Comparison of ENCODE assay signal across 11 cellular contexts in the genomic region with DNA sequence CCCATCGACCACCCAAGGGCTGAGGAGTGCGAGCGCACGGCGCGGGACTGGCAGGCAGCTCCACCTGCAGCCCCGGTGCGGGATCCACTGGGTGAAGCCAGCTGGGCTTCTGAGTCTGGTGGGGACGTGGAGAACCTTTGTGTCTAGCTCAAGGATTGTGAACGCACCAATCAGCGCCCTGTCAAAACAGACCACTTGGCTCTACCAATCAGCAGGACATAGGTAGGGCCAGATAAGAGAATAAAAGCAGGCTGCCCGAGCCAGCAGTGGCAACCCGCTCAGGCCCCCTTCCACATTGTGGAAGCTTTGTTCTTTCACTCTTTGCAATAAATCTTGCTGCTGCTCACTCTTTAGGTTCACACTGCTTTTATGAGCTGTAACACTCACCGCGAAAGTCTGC. TPM values are rescaled to one million over a fixed set of nuclear protein-coding genes. Genes with fewer than 3 reads are reported as not detected.
A peak's percentile ranks its signal among the peaks of the same experiment; 100 is the strongest.
DNase-seq lines count a peak whose midpoint lies in the region; ATAC-seq and TF ChIP-seq lines count a peak whose summit lies in the region.
"Not testable (repeated sequence)": the region's sequence is repeated elsewhere in the genome, so short reads cannot be mapped to it uniquely, and the experiment has no call there.
"Had no signal": no experiment of that assay in that cellular context is flagged by ENCODE, and none has a peak within 500 bp of the region (broad histone marks: within the 10 kb centered on the region; RNA-seq: fewer than 3 reads in every experiment).

No MANE protein-coding gene starts in this region.

- not testable (repeated sequence) for H3F3A ChIP-seq in Loucy (ENCODE audit: low read depth)

- H3K9me2 ChIP-seq in Loucy (replicated peaks; ENCODE audit: low read depth, low read length) = not testable (repeated sequence)

- POLR2A ChIA-PET in CD4-positive, alpha-beta memory T cell (lab: Charles Lee; ENCODE audit: partially characterized antibody); activated naive CD8-positive, alpha-beta T cell treated with anti-CD3 and anti-CD28 coated beads, Interleukin-2, amount 10 ng/mL, durations not matched to agents 7 days and 5 days (lab: Charles Lee): not testable (repeated sequence)
- POLR2A ChIA-PET in activated CD4-positive, alpha-beta T cell treated with anti-CD3 and anti-CD28 coated beads for 36 hours (lab: Charles Lee) = interaction anchor here (0.5 to 0.7 kb wide), 2 partner anchors 806 to 1150 kb away, joined by 3 read pairs; no protein-coding TSS in a partner anchor

- not testable (repeated sequence) for H3K4me1 ChIP-seq in CD4-positive, alpha-beta memory T cell (ENCODE audit: insufficient read depth, low read length)
- H3K4me1 ChIP-seq in Loucy (ENCODE audit: insufficient read depth, low read length, poor library complexity, severe bottlenecking) = peaks cover 27% of the 10 kb centered on the region

- not testable (repeated sequence) for H3K36me3 Mint-ChIP-seq in CD4-positive, alpha-beta memory T cell; activated CD4-positive, alpha-beta T cell treated with anti-CD3 and anti-CD28 coated beads for 36 hours (ENCODE audit: low read depth); activated T-cell treated with anti-CD3 and anti-CD28 coated beads, Interleukin-2, amount 50 U/mL, for 4 hours (ENCODE audit: insufficient read depth); activated naive CD8-positive, alpha-beta T cell treated with anti-CD3 and anti-CD28 coated beads, Interleukin-2, amount 10 ng/mL, durations not matched to agents 7 days and 5 days; natural killer cell treated with Interleukin-12 subunit alpha and Interleukin-12 subunit beta and Interleukin-15 and Interleukin-18, amount 100 ng/mL, for 72 hours

- intact Hi-C loops in CD4-positive, alpha-beta memory T cell (cut with micrococcal nuclease); activated CD4-positive, alpha-beta T cell treated with anti-CD3 and anti-CD28 coated beads for 36 hours (cut with DNase I, micrococcal nuclease): not testable (repeated sequence)

- peaks cover 2 to 11% (median 8%) of the 10 kb centered on the region in 4 donors for H3K4me1 Mint-ChIP-seq in CD4-positive, alpha-beta memory T cell
- H3K4me1 Mint-ChIP-seq in activated CD4-positive, alpha-beta T cell treated with anti-CD3 and anti-CD28 coated beads for 36 hours; activated T-cell treated with anti-CD3 and anti-CD28 coated beads, Interleukin-2, amount 50 U/mL, for 4 hours (ENCODE audit: low read depth); activated naive CD8-positive, alpha-beta T cell treated with anti-CD3 and anti-CD28 coated beads, Interleukin-2, amount 10 ng/mL, durations not matched to agents 7 days and 5 days; natural killer cell treated with Interleukin-12 subunit alpha and Interleukin-12 subunit beta and Interleukin-15 and Interleukin-18, amount 100 ng/mL, for 72 hours (ENCODE audit: low read depth in 2 of 2): not testable (repeated sequence)

- not testable (repeated sequence) for DNase-seq in CD4-positive, alpha-beta memory T cell; activated CD4-positive, alpha-beta T cell treated with anti-CD3 and anti-CD28 coated beads for 36 hours; activated T-cell treated with anti-CD3 and anti-CD28 coated beads, Interleukin-2, amount 50 U/mL, for 4 hours; activated naive CD8-positive, alpha-beta T cell treated with anti-CD3 and anti-CD28 coated beads, Interleukin-2, amount 10 ng/mL, durations not matched to agents 7 days and 5 days; natural killer cell treated with Interleukin-12 subunit alpha and Interleukin-12 subunit beta and Interleukin-15 and Interleukin-18, amount 100 ng/mL, for 72 hours (ENCODE audit: low spot score)
- DNase-seq in glomerular visceral epithelial cell (ENCODE audit: extremely low spot score) = peak; percentile 13

- not testable (repeated sequence) for H3K9me3 ChIP-seq in CD4-positive, alpha-beta memory T cell (ENCODE audit: control insufficient read depth in 1 of 2, low read length in 2 of 2); Loucy (ENCODE audit: insufficient read depth, low read depth, low read length)

- ATAC-seq in activated CD4-positive, alpha-beta T cell treated with anti-CD3 and anti-CD28 coated beads for 36 hours; activated T-cell treated with anti-CD3 and anti-CD28 coated beads, Interleukin-2, amount 50 U/mL, for 4 hours; activated naive CD8-positive, alpha-beta T cell treated with anti-CD3 and anti-CD28 coated beads, Interleukin-2, amount 10 ng/mL, durations not matched to agents 7 days and 5 days (ENCODE audit: low read depth); natural killer cell treated with Interleukin-12 subunit alpha and Interleukin-12 subunit beta and Interleukin-15 and Interleukin-18, amount 100 ng/mL, for 72 hours: not testable (repeated sequence)

- H3K4me2 ChIP-seq in Loucy (ENCODE audit: low read depth, low read length, poor library complexity, severe bottlenecking) = peak overlapping the region; percentile 89

- H3K79me2 ChIP-seq in Loucy (ENCODE audit: insufficient read depth, low read length) = peaks cover 12% of the 10 kb centered on the region; the same call in 1 of the 2 replicates

- peaks cover 0 to 17% (median 0%) of the 10 kb centered on the region in 8 donors for H3K9me3 Mint-ChIP-seq in CD4-positive, alpha-beta memory T cell
- H3K9me3 Mint-ChIP-seq in activated CD4-positive, alpha-beta T cell treated with anti-CD3 and anti-CD28 coated beads for 36 hours (ENCODE audit: low read depth); activated naive CD8-positive, alpha-beta T cell treated with anti-CD3 and anti-CD28 coated beads, Interleukin-2, amount 10 ng/mL, durations not matched to agents 7 days and 5 days; natural killer cell treated with Interleukin-12 subunit alpha and Interleukin-12 subunit beta and Interleukin-15 and Interleukin-18, amount 100 ng/mL, for 72 hours: not testable (repeated sequence)
- H3K9me3 Mint-ChIP-seq in activated T-cell treated with anti-CD3 and anti-CD28 coated beads, Interleukin-2, amount 50 U/mL, for 4 hours = peaks cover 15% of the 10 kb centered on the region

- peak overlapping the region in 1 of 7 donors; percentile 6 for H3K27ac Mint-ChIP-seq in CD4-positive, alpha-beta memory T cell
- not testable (repeated sequence) for H3K27ac Mint-ChIP-seq in activated CD4-positive, alpha-beta T cell treated with anti-CD3 and anti-CD28 coated beads for 36 hours; activated naive CD8-positive, alpha-beta T cell treated with anti-CD3 and anti-CD28 coated beads, Interleukin-2, amount 10 ng/mL, durations not matched to agents 7 days and 5 days; natural killer cell treated with Interleukin-12 subunit alpha and Interleukin-12 subunit beta and Interleukin-15 and Interleukin-18, amount 100 ng/mL, for 72 hours

- not testable (repeated sequence) for H3K27me3 ChIP-seq in CD4-positive, alpha-beta memory T cell (ENCODE audit: insufficient read depth, low read length); Loucy (ENCODE audit: insufficient read depth, low read length, poor library complexity, severe bottlenecking)

- H3K36me3 ChIP-seq in CD4-positive, alpha-beta memory T cell (ENCODE audit: insufficient read depth, low read length); Loucy (ENCODE audit: insufficient read depth, low read length): not testable (repeated sequence)

- not testable (repeated sequence) for TF ChIP-seq CTCF in Loucy (conservative IDR thresholded peaks at IDR 0.05; ENCODE audit: low read length)

- not testable (repeated sequence) for H3K4me3 ChIP-seq in CD4-positive, alpha-beta memory T cell (ENCODE audit: low read length in 2 of 2)
- peak overlapping the region; percentile 79 for H3K4me3 ChIP-seq in Loucy (ENCODE audit: low read length, poor library complexity, severe bottlenecking)

- H3K4me3 Mint-ChIP-seq in CD4-positive, alpha-beta memory T cell = peak overlapping the region; percentile 58 to 88 (median 80)
- H3K4me3 Mint-ChIP-seq in activated CD4-positive, alpha-beta T cell treated with anti-CD3 and anti-CD28 coated beads for 36 hours = peak overlapping the region; percentile 39
- peak overlapping the region; percentile 56 for H3K4me3 Mint-ChIP-seq in activated T-cell treated with anti-CD3 and anti-CD28 coated beads, Interleukin-2, amount 50 U/mL, for 4 hours
- peak overlapping the region; percentile 80 for H3K4me3 Mint-ChIP-seq in activated naive CD8-positive, alpha-beta T cell treated with anti-CD3 and anti-CD28 coated beads, Interleukin-2, amount 10 ng/mL, durations not matched to agents 7 days and 5 days
- peak overlapping the region; percentile 77 for H3K4me3 Mint-ChIP-seq in natural killer cell treated with Interleukin-12 subunit alpha and Interleukin-12 subunit beta and Interleukin-15 and Interleukin-18, amount 100 ng/mL, for 72 hours

- peak overlapping the region; percentile 83 for H3K9ac ChIP-seq in Loucy (ENCODE audit: low read depth, low read length, poor library complexity, severe bottlenecking)

- H2AFZ ChIP-seq in Loucy (ENCODE audit: low read length) = not testable (repeated sequence)

- CTCF ChIA-PET in CD4-positive, alpha-beta memory T cell (lab: Charles Lee; ENCODE audit: partially characterized antibody) = interaction anchor here (1.5 to 1.6 kb wide), 2 partner anchors 42 to 58 kb away, joined by 3 read pairs; no protein-coding TSS in a partner anchor
- CTCF ChIA-PET in activated CD4-positive, alpha-beta T cell treated with anti-CD3 and anti-CD28 coated beads for 36 hours (lab: Charles Lee) = interaction anchor here (0.6 to 0.8 kb wide), 2 partner anchors 270 to 766 kb away, joined by 3 to 5 read pairs; no protein-coding TSS in a partner anchor

- not testable (repeated sequence) for H3K27ac ChIP-seq in CD4-positive, alpha-beta memory T cell (ENCODE audit: low read depth, low read length)

- H4K20me1 ChIP-seq in Loucy (ENCODE audit: insufficient read depth, low read length, poor library complexity, severe bottlenecking) = not testable (repeated sequence)

- H3K27me3 Mint-ChIP-seq in CD4-positive, alpha-beta memory T cell = peaks cover 29 to 40% of the 10 kb centered on the region in 2 donors
- peaks cover 34% of the 10 kb centered on the region for H3K27me3 Mint-ChIP-seq in activated CD4-positive, alpha-beta T cell treated with anti-CD3 and anti-CD28 coated beads for 36 hours
- H3K27me3 Mint-ChIP-seq in activated T-cell treated with anti-CD3 and anti-CD28 coated beads, Interleukin-2, amount 50 U/mL, for 4 hours (ENCODE audit: low read depth) = peaks cover 55% of the 10 kb centered on the region
- peaks cover 37% of the 10 kb centered on the region for H3K27me3 Mint-ChIP-seq in activated naive CD8-positive, alpha-beta T cell treated with anti-CD3 and anti-CD28 coated beads, Interleukin-2, amount 10 ng/mL, durations not matched to agents 7 days and 5 days
- peaks cover 12 to 30% of the 10 kb centered on the region in 2 donors for H3K27me3 Mint-ChIP-seq in natural killer cell treated with Interleukin-12 subunit alpha and Interleukin-12 subunit beta and Interleukin-15 and Interleukin-18, amount 100 ng/mL, for 72 hours

RNA-seq across cellular contexts. Expression of a gene that starts 2.2 kb away (rescaled TPM):
- not detected for total RNA-seq in CD4-positive, alpha-beta memory T cell
- polyA plus RNA-seq in CD4-positive, alpha-beta memory T cell = not detected
- total RNA-seq in activated CD4-positive, alpha-beta T cell treated with anti-CD3 and anti-CD28 coated beads for 36 hours = not detected
- total RNA-seq in activated T-cell treated with anti-CD3 and anti-CD28 coated beads, Interleukin-2, amount 50 U/mL, for 4 hours = not detected
- under 1 TPM in 1 of 2 experiments, not detected in 1; 0.33 TPM for total RNA-seq in activated naive CD8-positive, alpha-beta T cell treated with anti-CD3 and anti-CD28 coated beads, Interleukin-2, amount 10 ng/mL, durations not matched to agents 7 days and 5 days
- not detected for total RNA-seq in natural killer cell treated with Interleukin-12 subunit alpha and Interleukin-12 subunit beta and Interleukin-15 and Interleukin-18, amount 100 ng/mL, for 72 hours
- total RNA-seq: IMR-90 had no signal
- polyA plus RNA-seq: BJ, IMR-90 had no signal

RNA-seq across cellular contexts. Expression of a gene that starts 34.3 kb away (rescaled TPM):
- not detected for total RNA-seq in CD4-positive, alpha-beta memory T cell
- polyA plus RNA-seq in CD4-positive, alpha-beta memory T cell = not detected
- total RNA-seq in activated CD4-positive, alpha-beta T cell treated with anti-CD3 and anti-CD28 coated beads for 36 hours = not detected
- under 1 TPM; 0.05 to 0.14 (median 0.08) TPM for total RNA-seq in activated T-cell treated with anti-CD3 and anti-CD28 coated beads, Interleukin-2, amount 50 U/mL, for 4 hours
- not detected for total RNA-seq in activated naive CD8-positive, alpha-beta T cell treated with anti-CD3 and anti-CD28 coated beads, Interleukin-2, amount 10 ng/mL, durations not matched to agents 7 days and 5 days
- not detected for total RNA-seq in natural killer cell treated with Interleukin-12 subunit alpha and Interleukin-12 subunit beta and Interleukin-15 and Interleukin-18, amount 100 ng/mL, for 72 hours
- total RNA-seq: IMR-90 had no signal
- polyA plus RNA-seq: BJ, IMR-90 had no signal

RNA-seq across cellular contexts. Expression of a gene that starts 48.8 kb away (rescaled TPM):
- not detected for total RNA-seq in CD4-positive, alpha-beta memory T cell
- not detected for polyA plus RNA-seq in CD4-positive, alpha-beta memory T cell
- total RNA-seq in activated CD4-positive, alpha-beta T cell treated with anti-CD3 and anti-CD28 coated beads for 36 hours = not detected
- not detected for total RNA-seq in activated T-cell treated with anti-CD3 and anti-CD28 coated beads, Interleukin-2, amount 50 U/mL, for 4 hours
- not detected for total RNA-seq in activated naive CD8-positive, alpha-beta T cell treated with anti-CD3 and anti-CD28 coated beads, Interleukin-2, amount 10 ng/mL, durations not matched to agents 7 days and 5 days
- total RNA-seq in natural killer cell treated with Interleukin-12 subunit alpha and Interleukin-12 subunit beta and Interleukin-15 and Interleukin-18, amount 100 ng/mL, for 72 hours = not detected
- total RNA-seq: HT1080, IMR-90, PC-9 had no signal
- polyA plus RNA-seq: BJ, IMR-90 had no signal
